In genomic region chr1:152034324-152034653, GRCh38 we compare ENCODE assay signal across 8 cellular contexts. TPM values are rescaled to one million over a fixed set of nuclear protein-coding genes. Genes with fewer than 3 reads are reported as not detected.
DNase-seq lines count a peak whose midpoint lies in the region; ATAC-seq, FAIRE-seq and TF ChIP-seq lines count a peak whose summit lies in the region.

No MANE protein-coding gene starts in this region.

- POLR2A ChIA-PET in endothelial cell of umbilical vein (lab: Charles Lee): no interaction called here

- peak overlapping the region; percentile 92 for H3K4me2 ChIP-seq in endothelial cell of umbilical vein (ENCODE audit: insufficient read depth, low read length)
- H3K4me2 ChIP-seq in skeletal muscle satellite cell (ENCODE audit: low read length): peak overlapping the region; percentile 85

- H3K9me3 ChIP-seq in MG63 (no peaks in the 10 kb centered on the region), endothelial cell of umbilical vein (replicated peaks; ENCODE audit: control insufficient read depth, insufficient read depth, low read length) (no peaks in the 10 kb centered on the region), skeletal muscle satellite cell (replicated peaks; ENCODE audit: low read length) (no peaks in the 10 kb centered on the region)

- no peak for TF ChIP-seq CTCF in endothelial cell of umbilical vein (IDR thresholded peaks at IDR 0.05; ENCODE audit: extremely low read depth in 1 of 2, insufficient read depth in 1 of 2, low read depth in 1 of 2, low read length in 2 of 2)

- no peaks in the 10 kb centered on the region for H3K9me1 ChIP-seq in endothelial cell of umbilical vein (replicated peaks; ENCODE audit: control insufficient read depth, extremely low read depth, insufficient read depth, low read length)

- no TSS peak for BruUV-seq in endothelial cell of umbilical vein (replicated peaks; lab: Mats Ljungman, UMichigan)

- CTCF ChIA-PET in endothelial cell of umbilical vein (lab: Charles Lee): interaction anchor here (0.6 to 2.1 kb wide), 24 partner anchors 9 to 424 kb away, joined by 3 to 13 read pairs (median 6); partner anchors contain the start of gene S100A10

- no peak overlapping the region for H2AFZ ChIP-seq in endothelial cell of umbilical vein (ENCODE audit: low read depth, low read length)

- no peak for ATAC-seq in sciatic nerve

- dilution Hi-C loops in endothelial cell of umbilical vein (cut with MboI; ENCODE audit: extremely low pct_ligation_motif_present, low sequenced_read_pairs): no loop called here

- no peak for TF ChIP-seq POLR2A in endothelial cell of umbilical vein (IDR thresholded peaks at IDR 0.05; ENCODE audit: low read depth, low read length)

- H3K27ac ChIP-seq in endothelial cell of umbilical vein (ENCODE audit: insufficient read depth, low read depth, low read length): peak overlapping the region; percentile 81

- intact Hi-C loops in endothelial cell of umbilical vein (cut with micrococcal nuclease) (loop anchor here (1.0 to 5.0 kb wide), 2 partner anchors 100 to 1958 kb away; partner anchors contain the start of gene RPS27), sciatic nerve (cut with DNase I) (no loop called here)

- peak overlapping the region; percentile 69 for H3K4me3 ChIP-seq in MG63
- H3K4me3 ChIP-seq in endothelial cell of umbilical vein (replicated peaks in 1 of 3; ENCODE audit: insufficient read depth in 1 of 3, low read depth in 1 of 3, low read length in 3 of 3): peak overlapping the region in 1 of 3 experiments; percentile 99
- peak overlapping the region; percentile 96 for H3K4me3 ChIP-seq in skeletal muscle satellite cell (ENCODE audit: low read length)

- peaks cover 21% of the 10 kb centered on the region for H3K4me1 ChIP-seq in endothelial cell of umbilical vein (ENCODE audit: control insufficient read depth, extremely low read depth, insufficient read depth, low read length)
- H3K4me1 ChIP-seq in skeletal muscle satellite cell (ENCODE audit: control insufficient read depth, insufficient read depth, low read length): peaks cover 25% of the 10 kb centered on the region

- peak; percentile 37 for FAIRE-seq in endothelial cell of umbilical vein (lab: Jason Lieb, UNC)

- peaks cover 50% of the 10 kb centered on the region for H3K36me3 ChIP-seq in MG63
- peaks cover 10 to 13% of the 10 kb centered on the region in 2 experiments for H3K36me3 ChIP-seq in endothelial cell of umbilical vein (ENCODE audit: control insufficient read depth in 2 of 2, extremely low read depth in 1 of 2, insufficient read depth in 2 of 2, low read length in 2 of 2)
- peaks cover 41% of the 10 kb centered on the region for H3K36me3 ChIP-seq in skeletal muscle satellite cell (ENCODE audit: insufficient read depth, low read length)

- DNase-seq in NCI-H2029 (lab: John Stamatoyannopoulos, UW) (peak; percentile 10), NCI-H2029 treated with DMSO at 0.1 percent for 48 hours (lab: John Stamatoyannopoulos, UW) (no peak), MG63 (no peak), endothelial cell of umbilical vein (ENCODE audit: low read depth, low spot score) (no peak), NCI-H1048 (lab: John Stamatoyannopoulos, UW) (no peak), sciatic nerve (ENCODE audit: low spot score) (no peak), DMS79 (lab: John Stamatoyannopoulos, UW) (no peak)

- H4K20me1 ChIP-seq in endothelial cell of umbilical vein (replicated peaks; ENCODE audit: control insufficient read depth, extremely low read depth, insufficient read depth, low read length): no peaks in the 10 kb centered on the region

- H3K9ac ChIP-seq in endothelial cell of umbilical vein (replicated peaks; ENCODE audit: extremely low read depth, insufficient read depth, low read length) (no peak overlapping the region), skeletal muscle satellite cell (ENCODE audit: low read depth, low read length) (peak overlapping the region; percentile 100)

- H3K79me2 ChIP-seq in endothelial cell of umbilical vein (ENCODE audit: control insufficient read depth, insufficient read depth, low read length): peaks cover 34% of the 10 kb centered on the region

- H3K27me3 ChIP-seq in MG63: no peaks in the 10 kb centered on the region
- H3K27me3 ChIP-seq in endothelial cell of umbilical vein (ENCODE audit: control insufficient read depth in 2 of 2, insufficient read depth in 2 of 2, low read length in 2 of 2): peaks cover 4 to 5% of the 10 kb centered on the region in 2 experiments
- H3K27me3 ChIP-seq in skeletal muscle satellite cell (ENCODE audit: control insufficient read depth, insufficient read depth, low read length): no peaks in the 10 kb centered on the region

TF ChIP-seq in endothelial cell of umbilical vein, 7 proteins besides CTCF, POLR2A, EP300 and RAD21:
- no peak for TF ChIP-seq EZH2 (IDR thresholded peaks at IDR 0.05; ENCODE audit: borderline replicate concordance, low read depth, low read length, severe bottlenecking)
- no peak for TF ChIP-seq FOS (IDR thresholded peaks at IDR 0.05; ENCODE audit: borderline replicate concordance, insufficient read depth, low read length)
- no peak for TF ChIP-seq POLR2AphosphoS5 (IDR thresholded peaks at IDR 0.05; ENCODE audit: insufficient read depth, low read depth, low read length)
- TF ChIP-seq MYC (IDR thresholded peaks at IDR 0.05; ENCODE audit: low read depth, low read length): no peak
- no peak for TF ChIP-seq MAX (IDR thresholded peaks at IDR 0.05; ENCODE audit: insufficient read depth, insufficient read length)
- no peak for TF ChIP-seq GATA2 (IDR thresholded peaks at IDR 0.05; ENCODE audit: insufficient read depth, insufficient read length, low read depth, low read length)
- TF ChIP-seq JUN (IDR thresholded peaks at IDR 0.05; ENCODE audit: borderline replicate concordance, insufficient read depth, insufficient read length, low read depth): no peak

RNA-seq across cellular contexts. Expression of gene S100A11, which starts 2.5 kb away (rescaled TPM):
- total RNA-seq in MG63 (2014; rRNA removed; shearing (Covaris generic); ENCODE audit: low replicate concordance): 347 and 507 TPM in 2 replicates
- total RNA-seq in endothelial cell of umbilical vein (461 and 505 TPM in 2 replicates), sciatic nerve (231 TPM)
- 497 and 528 TPM in 2 replicates for polyA plus RNA-seq in endothelial cell of umbilical vein
- polyA plus RNA-seq in endothelial cell of umbilical vein (2011; cell fraction: cytosol; rRNA removed): 799 and 821 TPM in 2 replicates
- 130 and 166 TPM in 2 replicates for polyA plus RNA-seq in endothelial cell of umbilical vein (2011; cell fraction: nucleus; rRNA removed)
- polyA plus RNA-seq in endothelial cell of umbilical vein (2012): 960 and 1,130 TPM in 2 replicates
- 406 and 450 TPM in 2 replicates for polyA minus RNA-seq in endothelial cell of umbilical vein
- 591 TPM for polyA minus RNA-seq in endothelial cell of umbilical vein (2011; cell fraction: cytosol; rRNA and poly(A)+ RNA removed)
- polyA minus RNA-seq in endothelial cell of umbilical vein (2011; cell fraction: nucleus; rRNA and poly(A)+ RNA removed): 70.9 and 71.2 TPM in 2 replicates
- total RNA-seq in skeletal muscle satellite cell (2012; rRNA removed): 179 and 194 TPM in 2 replicates

RNA-seq across cellular contexts. Expression of gene S100A10, which starts 40.6 kb away (rescaled TPM):
- total RNA-seq in MG63 (2014; rRNA removed; shearing (Covaris generic); ENCODE audit: low replicate concordance): 213 and 271 TPM in 2 replicates
- total RNA-seq in endothelial cell of umbilical vein (650 and 779 TPM in 2 replicates), sciatic nerve (550 TPM)
- 56.7 and 76.8 TPM in 2 replicates for polyA plus RNA-seq in endothelial cell of umbilical vein
- 211 and 231 TPM in 2 replicates for polyA plus RNA-seq in endothelial cell of umbilical vein (2011; cell fraction: cytosol; rRNA removed)
- polyA plus RNA-seq in endothelial cell of umbilical vein (2011; cell fraction: nucleus; rRNA removed): 60.0 and 72.0 TPM in 2 replicates
- polyA plus RNA-seq in endothelial cell of umbilical vein (2012): 757 and 1,016 TPM in 2 replicates
- polyA minus RNA-seq in endothelial cell of umbilical vein: 42.6 and 46.3 TPM in 2 replicates
- 185 TPM for polyA minus RNA-seq in endothelial cell of umbilical vein (2011; cell fraction: cytosol; rRNA and poly(A)+ RNA removed)
- polyA minus RNA-seq in endothelial cell of umbilical vein (2011; cell fraction: nucleus; rRNA and poly(A)+ RNA removed): 19.5 and 23.7 TPM in 2 replicates
- total RNA-seq in skeletal muscle satellite cell (2012; rRNA removed): 143 and 214 TPM in 2 replicates

RNA-seq across cellular contexts. Expression of gene TCHHL1, which starts 54.6 kb away (rescaled TPM):
- total RNA-seq in MG63 (2014; rRNA removed; shearing (Covaris generic); ENCODE audit: low replicate concordance): not detected in 2 replicates
- total RNA-seq in endothelial cell of umbilical vein (not detected in 2 replicates), sciatic nerve (not detected)
- not detected in 2 replicates for polyA plus RNA-seq in endothelial cell of umbilical vein
- not detected in 2 replicates for polyA plus RNA-seq in endothelial cell of umbilical vein (2011; cell fraction: cytosol; rRNA removed)
- not detected in 2 replicates for polyA plus RNA-seq in endothelial cell of umbilical vein (2011; cell fraction: nucleus; rRNA removed)
- not detected in 2 replicates for polyA plus RNA-seq in endothelial cell of umbilical vein (2012)
- polyA minus RNA-seq in endothelial cell of umbilical vein: not detected in 2 replicates
- not detected for polyA minus RNA-seq in endothelial cell of umbilical vein (2011; cell fraction: cytosol; rRNA and poly(A)+ RNA removed)
- not detected in 2 replicates for polyA minus RNA-seq in endothelial cell of umbilical vein (2011; cell fraction: nucleus; rRNA and poly(A)+ RNA removed)
- total RNA-seq in skeletal muscle satellite cell (2012; rRNA removed): not detected in 2 replicates
